1 cellular context compared by ENCODE assay signal in the genomic region with DNA sequence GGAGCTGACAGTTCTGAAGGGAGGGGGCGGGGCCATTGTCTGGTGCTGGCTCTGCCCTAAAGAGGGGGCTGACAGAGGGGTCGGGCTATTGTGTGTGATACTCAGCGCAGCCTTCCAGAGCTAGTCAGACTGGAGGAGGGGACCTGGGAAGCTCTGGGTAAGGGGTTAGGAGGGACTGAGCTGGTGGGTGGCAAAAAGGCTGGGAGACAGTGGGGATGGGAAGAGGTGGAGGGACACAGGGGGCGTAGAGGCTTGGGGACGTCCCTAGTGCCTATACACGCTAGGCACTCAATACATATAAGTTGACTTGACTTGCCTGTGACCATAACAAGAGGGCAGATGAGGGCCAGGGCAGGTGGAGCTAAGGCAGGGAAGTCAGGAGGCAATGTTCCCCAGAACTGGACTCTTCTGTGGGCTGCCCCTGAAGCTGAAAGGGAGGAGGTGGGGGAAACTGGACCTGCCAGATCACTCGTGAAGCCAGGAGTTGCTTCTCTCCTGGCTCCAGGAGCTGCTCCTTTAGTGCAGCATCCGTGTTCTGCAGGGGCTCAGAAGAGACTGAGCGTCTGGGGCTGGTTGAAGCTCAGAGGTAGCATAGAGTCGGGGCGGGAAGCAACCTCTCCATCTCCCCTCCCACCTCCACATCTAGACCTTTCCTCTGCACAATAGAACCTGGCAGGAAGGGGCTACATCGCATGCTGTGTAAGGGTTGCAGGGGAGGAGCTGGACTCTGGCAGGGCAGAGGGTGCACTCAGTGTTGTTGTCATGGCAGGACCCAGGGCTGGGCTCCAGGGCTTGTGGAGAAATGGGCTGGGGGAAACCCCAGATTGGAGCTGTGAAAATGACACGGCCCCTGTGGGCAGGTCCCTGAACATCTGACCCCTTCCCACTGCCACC.
TF ChIP-seq lines count a peak whose summit lies in the region.

No MANE protein-coding gene starts in this region.

TF ChIP-seq in IMR-90, 13 proteins besides CTCF, POLR2A, EP300 and RAD21 (continued from another document):
- TF ChIP-seq SMC3 (IDR thresholded peaks at IDR 0.05; ENCODE audit: low read depth, low read length): no peak
- no peak for TF ChIP-seq RCOR1 (IDR thresholded peaks at IDR 0.05; ENCODE audit: insufficient replicate concordance, low read length)
- TF ChIP-seq MAFK (IDR thresholded peaks at IDR 0.05; ENCODE audit: low read depth, low read length): no peak
- TF ChIP-seq MAZ (IDR thresholded peaks at IDR 0.05; ENCODE audit: borderline replicate concordance, low read depth, low read length): no peak
- TF ChIP-seq NFE2L2 (IDR thresholded peaks at IDR 0.05; ENCODE audit: low read depth, low read length): no peak
- no peak for TF ChIP-seq BHLHE40 (IDR thresholded peaks at IDR 0.05; ENCODE audit: low read depth, low read length)
- no peak for TF ChIP-seq FOS (IDR thresholded peaks at IDR 0.05; ENCODE audit: low read depth, low read length)
- TF ChIP-seq, protein P1, sequence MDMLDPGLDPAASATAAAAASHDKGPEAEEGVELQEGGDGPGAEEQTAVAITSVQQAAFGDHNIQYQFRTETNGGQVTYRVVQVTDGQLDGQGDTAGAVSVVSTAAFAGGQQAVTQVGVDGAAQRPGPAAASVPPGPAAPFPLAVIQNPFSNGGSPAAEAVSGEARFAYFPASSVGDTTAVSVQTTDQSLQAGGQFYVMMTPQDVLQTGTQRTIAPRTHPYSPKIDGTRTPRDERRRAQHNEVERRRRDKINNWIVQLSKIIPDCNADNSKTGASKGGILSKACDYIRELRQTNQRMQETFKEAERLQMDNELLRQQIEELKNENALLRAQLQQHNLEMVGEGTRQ (IDR thresholded peaks at IDR 0.05; ENCODE audit: low read depth, low read length): no peak
- no peak for TF ChIP-seq CHD1 (IDR thresholded peaks at IDR 0.05; ENCODE audit: low read depth, low read length)
- no peak for TF ChIP-seq RFX5 (IDR thresholded peaks at IDR 0.05; ENCODE audit: low read depth, low read length)
- TF ChIP-seq, protein P2, sequence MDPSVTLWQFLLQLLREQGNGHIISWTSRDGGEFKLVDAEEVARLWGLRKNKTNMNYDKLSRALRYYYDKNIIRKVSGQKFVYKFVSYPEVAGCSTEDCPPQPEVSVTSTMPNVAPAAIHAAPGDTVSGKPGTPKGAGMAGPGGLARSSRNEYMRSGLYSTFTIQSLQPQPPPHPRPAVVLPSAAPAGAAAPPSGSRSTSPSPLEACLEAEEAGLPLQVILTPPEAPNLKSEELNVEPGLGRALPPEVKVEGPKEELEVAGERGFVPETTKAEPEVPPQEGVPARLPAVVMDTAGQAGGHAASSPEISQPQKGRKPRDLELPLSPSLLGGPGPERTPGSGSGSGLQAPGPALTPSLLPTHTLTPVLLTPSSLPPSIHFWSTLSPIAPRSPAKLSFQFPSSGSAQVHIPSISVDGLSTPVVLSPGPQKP (IDR thresholded peaks at IDR 0.05; ENCODE audit: borderline replicate concordance, low read depth, low read length): no peak
- no peak for TF ChIP-seq CEBPB (IDR thresholded peaks at IDR 0.05; ENCODE audit: low read depth, low read length)
